In the genomic region with DNA sequence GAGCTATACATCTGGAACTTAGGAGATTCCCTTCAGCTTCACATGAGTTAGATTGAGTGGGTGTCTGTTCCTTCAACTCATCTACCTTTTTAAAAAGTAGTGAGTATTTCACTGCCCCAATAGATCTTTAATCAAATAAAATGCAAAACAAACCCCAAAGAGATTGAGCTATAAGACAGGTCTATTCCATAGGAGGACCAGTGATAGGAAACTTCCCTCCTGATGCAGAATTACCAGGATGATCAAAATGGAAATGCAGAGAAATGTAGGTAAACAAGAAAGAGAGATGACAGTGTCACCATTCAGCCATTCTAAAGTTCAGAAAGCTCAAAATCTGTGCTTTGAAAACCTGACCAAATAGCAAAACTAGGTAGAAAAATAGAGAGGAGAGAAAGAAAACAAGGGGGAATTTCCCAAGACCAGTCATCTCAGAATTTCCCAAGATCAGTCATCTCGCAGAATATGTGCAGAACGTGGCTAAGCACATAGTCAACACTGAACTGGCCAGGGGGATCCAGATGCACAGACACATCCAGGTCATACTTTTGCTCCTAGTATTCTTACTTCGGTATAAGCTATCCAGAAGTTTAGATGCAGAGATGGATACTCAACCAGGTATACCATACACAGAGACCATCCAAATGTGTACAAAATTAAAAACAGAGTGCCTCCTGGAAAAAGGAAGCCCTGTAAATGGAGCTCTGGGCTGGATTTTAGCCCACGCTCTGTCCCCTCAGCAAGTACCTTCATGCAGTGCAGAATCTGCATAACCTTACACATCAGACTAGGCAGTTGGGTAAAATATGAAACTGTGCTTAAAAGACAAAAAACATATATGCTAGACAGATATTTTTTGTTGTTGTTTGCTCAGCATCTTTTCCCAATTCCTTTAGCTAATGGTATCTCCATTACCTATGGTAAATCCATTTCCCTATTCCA, we compare ENCODE assay signal across 10 cellular contexts.
A peak's percentile ranks its signal among the peaks of the same experiment; 100 is the strongest.
DNase-seq lines count a peak whose midpoint lies in the region; ATAC-seq and FAIRE-seq lines count a peak whose summit lies in the region.
"Had no signal": no experiment of that assay in that cellular context is flagged by ENCODE, and none has a peak within 500 bp of the region (broad histone marks: within the 10 kb centered on the region; RNA-seq: fewer than 3 reads in every experiment).

No MANE protein-coding gene starts in this region.

- peak; percentile 35 for DNase-seq in GM18507 (ENCODE audit: extremely low spot score, insufficient read length, low read depth)
- peak; percentile 67 for DNase-seq in RCC 7860 (ENCODE audit: low spot score)
- DNase-seq in skeletal muscle cell (ENCODE audit: low read depth) = peak; percentile 43
- no peak for DNase-seq in NCI-H2196 (lab: John Stamatoyannopoulos, UW; ENCODE audit: unreplicated experiment)
- no peak for DNase-seq in medulla oblongata (ENCODE audit: extremely low spot score)
- no peak for DNase-seq in amniotic stem cell (lab: John Stamatoyannopoulos, UW)
- DNase-seq in DMS 273 (lab: John Stamatoyannopoulos, UW; ENCODE audit: unreplicated experiment) = no peak

- no peak overlapping the region for H3K4me3 ChIP-seq in skeletal muscle cell (ENCODE audit: low read depth, low read length)
- H3K4me3 ChIP-seq: cardiac muscle cell, skin epidermis had no signal

- peak; percentile 88 for FAIRE-seq in GM18507 (lab: Jason Lieb, UNC)
- peak; percentile 67 for FAIRE-seq in RCC 7860 (lab: Jason Lieb, UNC)

- peak; percentile 80 for ATAC-seq in GM21825 (IDR thresholded peaks at IDR 0.05; ENCODE audit: unreplicated experiment)

Comparison
In these comparisons a context has a peak if more than half of its experiments do, and no peak if none do; other contexts are left out.
1. DNase-seq: peak in GM18507 (single experiment), RCC 7860 (single experiment) and skeletal muscle cell (single experiment); none in NCI-H2196 (single experiment), medulla oblongata (single experiment), amniotic stem cell (single experiment) and DMS 273 (single experiment).